Comparison of ENCODE assay signal across 8 cellular contexts in the genomic region with DNA sequence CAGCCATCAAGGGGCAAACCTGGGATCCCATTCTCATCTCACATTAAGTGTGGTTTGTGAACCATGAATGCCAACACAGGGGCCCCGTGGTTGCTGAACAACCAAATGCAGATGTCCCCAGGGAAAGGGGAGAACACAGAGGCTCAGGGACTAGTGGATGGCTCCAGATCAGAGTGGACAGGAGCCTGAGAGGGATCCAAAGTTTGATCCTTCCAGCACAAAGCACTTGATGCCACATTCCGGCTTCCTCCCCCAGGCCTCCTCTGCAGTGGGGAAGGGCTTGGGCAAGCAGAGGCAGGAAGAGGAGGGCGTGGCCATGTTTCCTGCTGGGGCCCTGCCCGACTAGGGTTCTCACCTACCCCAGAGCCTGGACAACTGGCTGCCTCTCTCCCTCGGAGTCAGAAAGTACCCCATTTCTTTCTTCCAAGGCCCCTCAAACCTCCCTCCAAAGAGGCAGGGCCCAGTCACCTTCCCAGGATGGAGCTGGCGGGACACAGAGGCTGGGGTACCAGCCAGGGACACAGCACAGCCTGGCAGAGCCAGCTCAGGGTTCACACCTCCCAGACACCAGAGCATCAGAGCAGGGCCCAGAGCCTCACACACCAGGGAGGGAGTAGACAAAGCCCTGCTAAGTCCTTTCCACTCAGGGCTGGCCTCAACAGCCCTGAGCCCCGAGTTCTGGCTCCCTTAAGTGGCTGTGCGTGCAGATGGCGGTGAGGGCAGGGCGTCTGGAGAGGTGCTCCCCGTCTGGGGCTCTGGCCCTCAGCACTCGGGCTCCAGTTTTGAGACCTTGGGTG. TPM values are rescaled to one million over a fixed set of nuclear protein-coding genes. Genes with fewer than 3 reads are reported as not detected.
A peak's percentile ranks its signal among the peaks of the same experiment; 100 is the strongest.
DNase-seq lines count a peak whose midpoint lies in the region; ATAC-seq and TF ChIP-seq lines count a peak whose summit lies in the region.

No MANE protein-coding gene starts in this region.

- no peaks in the 10 kb centered on the region for H3K36me3 ChIP-seq in muscle layer of duodenum (ENCODE audit: control insufficient read depth in 1 of 2, insufficient read depth in 2 of 2, low read length in 2 of 2)
- H3K36me3 ChIP-seq in urinary bladder (ENCODE audit: insufficient read depth) = no peaks in the 10 kb centered on the region

- H3K4me3 Mint-ChIP-seq in Calu3 (ENCODE audit: low read depth, unreplicated experiment) (peak overlapping the region; percentile 84), activated B cell treated with CpG ODN at 0.5 μM for 24 hours (peak overlapping the region; percentile 84)
- peak overlapping the region; percentile 89 to 91 for H3K4me3 Mint-ChIP-seq in effector memory CD8-positive, alpha-beta T cell

- ATAC-seq in activated B cell treated with CpG ODN at 0.5 μM for 24 hours (ENCODE audit: low read depth) (no peak), GM18517 (IDR thresholded peaks at IDR 0.05; ENCODE audit: unreplicated experiment) (no peak), omental fat pad (ENCODE audit: low FRiP score) (no peak)
- peak; percentile 14 for ATAC-seq in effector memory CD8-positive, alpha-beta T cell (replicated peaks)

- no peaks in the 10 kb centered on the region for H3K27me3 ChIP-seq in muscle layer of duodenum (ENCODE audit: low read depth, low read length)

- no peaks in the 10 kb centered on the region for H3K9me3 Mint-ChIP-seq in Calu3 (ENCODE audit: low read depth, unreplicated experiment)
- no peaks in the 10 kb centered on the region for H3K9me3 Mint-ChIP-seq in activated B cell treated with CpG ODN at 0.5 μM for 24 hours
- no peaks in the 10 kb centered on the region for H3K9me3 Mint-ChIP-seq in effector memory CD8-positive, alpha-beta T cell

- H3K9me3 ChIP-seq in muscle layer of duodenum (ENCODE audit: control insufficient read depth in 1 of 2, low read length in 2 of 2) = no peaks in the 10 kb centered on the region

- 58% methylated on average over 12 of the region's 12 CpGs for WGBS in urinary bladder

- TF ChIP-seq CTCF in Calu3 (IDR thresholded peaks at IDR 0.05; ENCODE audit: unreplicated experiment) (no peak), activated B cell treated with CpG ODN at 0.5 μM for 24 hours (IDR thresholded peaks at IDR 0.05) (no peak), omental fat pad (IDR thresholded peaks at IDR 0.05) (no peak)

- POLR2A ChIA-PET in activated B cell treated with CpG ODN at 0.5 μM for 24 hours (lab: Charles Lee) = interaction anchor here (1.1 to 3.3 kb wide), 2 partner anchors 11 to 125 kb away, joined by 5 to 15 read pairs; a partner anchor contains a TSS

- H3K27me3 Mint-ChIP-seq in Calu3 (ENCODE audit: unreplicated experiment) (no peaks in the 10 kb centered on the region), activated B cell treated with CpG ODN at 0.5 μM for 24 hours (no peaks in the 10 kb centered on the region)
- H3K27me3 Mint-ChIP-seq in effector memory CD8-positive, alpha-beta T cell = no peaks in the 10 kb centered on the region

- peaks cover 13 to 26% of the 10 kb centered on the region in 2 donors for H3K4me1 ChIP-seq in muscle layer of duodenum (ENCODE audit: control insufficient read depth in 1 of 2, insufficient read depth in 2 of 2, low read length in 2 of 2)
- H3K4me1 ChIP-seq in urinary bladder (ENCODE audit: insufficient read depth) = no peaks in the 10 kb centered on the region

- CTCF ChIA-PET in Calu3 (lab: Charles Lee) = no interaction called here
- CTCF ChIA-PET in activated B cell treated with CpG ODN at 0.5 μM for 24 hours (lab: Charles Lee) = interaction anchor here (2.4 to 2.8 kb wide), 2 partner anchors 94 to 125 kb away, joined by 13 to 18 read pairs; a partner anchor contains a TSS

- peak; percentile 72 for DNase-seq in Calu3
- peak; percentile 68 for DNase-seq in LoVo (ENCODE audit: low spot score)
- peak; percentile 44 for DNase-seq in activated B cell treated with CpG ODN at 0.5 μM for 24 hours
- peak; percentile 65 to 72 (median 67) for DNase-seq in effector memory CD8-positive, alpha-beta T cell
- no peak for DNase-seq in omental fat pad (ENCODE audit: low spot score)

- H3K36me3 Mint-ChIP-seq in Calu3 (ENCODE audit: insufficient read depth, unreplicated experiment) (peaks cover 79% of the 10 kb centered on the region), activated B cell treated with CpG ODN at 0.5 μM for 24 hours (ENCODE audit: low read depth) (peaks cover 8% of the 10 kb centered on the region)
- peaks cover 40% of the 10 kb centered on the region for H3K36me3 Mint-ChIP-seq in effector memory CD8-positive, alpha-beta T cell (ENCODE audit: insufficient read depth)

- BruUV-seq in Calu3 (replicated peaks; lab: Mats Ljungman, UMichigan) = no TSS peak

- intact Hi-C loops in Calu3 (cut with micrococcal nuclease; ENCODE audit: unreplicated experiment) = loop anchor here (5.0 kb wide), 1 partner anchor 71 kb away; a partner anchor contains a TSS
- intact Hi-C loops in activated B cell treated with CpG ODN at 0.5 μM for 24 hours (cut with micrococcal nuclease) = loop anchor here (1.0 to 5.0 kb wide), 2 partner anchors 7 to 34 kb away; no protein-coding TSS in a partner anchor

- H3K27ac ChIP-seq in muscle layer of duodenum (ENCODE audit: low read length) (peak overlapping the region; percentile 67), urinary bladder (ENCODE audit: low read depth) (peak overlapping the region; percentile 73)

- peaks cover 76% of the 10 kb centered on the region for H3K4me1 Mint-ChIP-seq in Calu3 (ENCODE audit: low read depth, unreplicated experiment)
- peaks cover 55% of the 10 kb centered on the region for H3K4me1 Mint-ChIP-seq in activated B cell treated with CpG ODN at 0.5 μM for 24 hours
- peaks cover 49 to 59% of the 10 kb centered on the region in 2 donors for H3K4me1 Mint-ChIP-seq in effector memory CD8-positive, alpha-beta T cell (ENCODE audit: low read depth in 2 of 2)

- H3K4me3 ChIP-seq in muscle layer of duodenum (ENCODE audit: low read depth in 1 of 2, low read length in 2 of 2) (peak overlapping the region in 1 of 2 donors; percentile 64), urinary bladder (ENCODE audit: low read depth, low read length) (no peak overlapping the region)

- peak overlapping the region; percentile 82 for H3K27ac Mint-ChIP-seq in Calu3 (ENCODE audit: unreplicated experiment)
- peak overlapping the region; percentile 91 for H3K27ac Mint-ChIP-seq in activated B cell treated with CpG ODN at 0.5 μM for 24 hours
- H3K27ac Mint-ChIP-seq in effector memory CD8-positive, alpha-beta T cell = peak overlapping the region; percentile 92 to 98

RNA-seq across cellular contexts. Expression of a gene that starts 4.3 kb away (rescaled TPM):
- total RNA-seq in Calu3 (2022) (76.9 and 82.3 TPM in 2 replicates), activated B cell treated with CpG ODN at 0.5 μM for 24 hours (78.6 and 96.5 TPM in 2 replicates), urinary bladder (8.1 TPM), omental fat pad (10 to 100 TPM in 3 of 4 donors, 1 to 10 TPM in 1; 7.4 to 24.4 (median 10.8) TPM)
- 25.8 TPM for polyA plus RNA-seq in urinary bladder

RNA-seq across cellular contexts. Expression of a gene that starts 7.6 kb away (rescaled TPM):
- total RNA-seq in Calu3 (2022) = 7.8 and 13.3 TPM in 2 replicates
- total RNA-seq in activated B cell treated with CpG ODN at 0.5 μM for 24 hours = 0.31 and 0.42 TPM in 2 replicates
- total RNA-seq in urinary bladder = not detected
- polyA plus RNA-seq in urinary bladder = not detected
- not detected for total RNA-seq in omental fat pad
